16 cellular contexts compared by ENCODE assay signal in the genomic region with DNA sequence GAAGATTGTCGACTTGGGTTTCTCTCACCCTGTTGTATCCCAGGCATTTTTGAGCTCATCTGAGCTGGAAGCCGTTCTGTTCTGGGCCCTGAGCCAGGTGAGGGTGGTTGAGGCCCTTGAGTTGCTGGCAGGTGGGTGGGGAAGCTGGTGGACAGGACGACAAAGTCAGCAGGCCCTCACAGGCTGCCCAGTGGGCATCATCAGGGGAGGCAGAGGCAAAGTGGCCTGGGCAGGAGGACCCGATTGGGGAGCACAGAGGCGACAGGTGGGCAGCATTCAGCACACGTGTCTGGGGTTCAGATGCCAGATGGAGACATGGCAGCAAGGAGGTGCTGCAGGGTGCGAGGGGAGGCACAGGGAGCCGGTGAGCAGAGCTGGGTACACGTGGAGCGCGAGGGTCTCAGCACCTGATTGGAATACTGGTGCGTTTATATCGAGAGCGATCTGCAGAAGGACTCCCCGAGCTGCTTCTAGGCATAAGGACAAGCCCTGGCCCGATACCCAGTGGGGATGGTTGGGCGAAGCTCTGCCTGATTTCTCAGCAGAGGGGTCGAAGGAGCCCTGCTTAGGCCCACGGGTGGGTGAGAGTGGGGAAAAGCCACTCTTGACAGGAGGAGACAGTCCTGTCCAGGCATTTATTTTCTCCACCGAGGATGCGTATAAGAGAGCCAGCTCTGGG. TPM values are rescaled to one million over a fixed set of nuclear protein-coding genes. Genes with fewer than 3 reads are reported as not detected.
DNase-seq lines count a peak whose midpoint lies in the region; ATAC-seq lines count a peak whose summit lies in the region.
"Had no signal": no experiment of that assay in that cellular context is flagged by ENCODE, and none has a peak within 500 bp of the region (broad histone marks: within the 10 kb centered on the region; RNA-seq: fewer than 3 reads in every experiment).

No MANE protein-coding gene starts in this region.

- H3K27me3 Mint-ChIP-seq in activated T-cell treated with anti-CD3 and anti-CD28 coated beads, Interleukin-2, amount 50 U/mL, for 72 hours (ENCODE audit: low read depth): no peaks in the 10 kb centered on the region
- H3K27me3 Mint-ChIP-seq in activated T-helper 17 cell treated with anti-CD3 and anti-CD28 coated beads, Interleukin-2, amount 50 U/mL, for 72 hours: no peaks in the 10 kb centered on the region
- H3K27me3 Mint-ChIP-seq in activated naive CD8-positive, alpha-beta T cell treated with anti-CD3 and anti-CD28 coated beads for 36 hours: no peaks in the 10 kb centered on the region
- H3K27me3 Mint-ChIP-seq: activated naive CD8-positive, alpha-beta T cell treated with anti-CD3 and anti-CD28 coated beads, Interleukin-2, amount 10 ng/mL, durations not matched to agents 7 days and 5 days; naive B cell; type B pancreatic cell had no signal

- no peak for ATAC-seq in activated T-cell treated with anti-CD3 and anti-CD28 coated beads, Interleukin-2, amount 50 U/mL, for 72 hours (replicated peaks in 1 of 2)
- no peak for ATAC-seq in activated T-helper 17 cell treated with anti-CD3 and anti-CD28 coated beads, Interleukin-2, amount 50 U/mL, for 72 hours (replicated peaks)
- ATAC-seq in stimulated activated effector memory CD8-positive, alpha-beta T cell treated with anti-CD3 and anti-CD28 coated beads, Interleukin-12 subunit alpha, Interleukin-12 subunit beta, amount 100 ng/mL, for 72 hours: no peak
- ATAC-seq in HG03521 (IDR thresholded peaks at IDR 0.05; ENCODE audit: unreplicated experiment): no peak
- ATAC-seq: right cardiac atrium had no signal

- peaks cover 12% of the 10 kb centered on the region for H3K4me1 Mint-ChIP-seq in activated T-cell treated with anti-CD3 and anti-CD28 coated beads, Interleukin-2, amount 50 U/mL, for 72 hours (ENCODE audit: low read depth)
- peaks cover 2% of the 10 kb centered on the region for H3K4me1 Mint-ChIP-seq in activated T-helper 17 cell treated with anti-CD3 and anti-CD28 coated beads, Interleukin-2, amount 50 U/mL, for 72 hours
- peaks cover 7% of the 10 kb centered on the region for H3K4me1 Mint-ChIP-seq in stimulated activated effector memory CD8-positive, alpha-beta T cell treated with anti-CD3 and anti-CD28 coated beads, Interleukin-12 subunit alpha, Interleukin-12 subunit beta, amount 100 ng/mL, for 72 hours
- H3K4me1 Mint-ChIP-seq in activated naive CD8-positive, alpha-beta T cell treated with anti-CD3 and anti-CD28 coated beads for 36 hours: peaks cover 16% of the 10 kb centered on the region

- peaks cover 12 to 34% of the 10 kb centered on the region in 2 donors for H3K36me3 Mint-ChIP-seq in activated T-cell treated with anti-CD3 and anti-CD28 coated beads, Interleukin-2, amount 50 U/mL, for 72 hours (ENCODE audit: insufficient read depth in 2 of 2)
- peaks cover 98% of the 10 kb centered on the region for H3K36me3 Mint-ChIP-seq in activated T-helper 17 cell treated with anti-CD3 and anti-CD28 coated beads, Interleukin-2, amount 50 U/mL, for 72 hours (ENCODE audit: low read depth)
- peaks cover 100% of the 10 kb centered on the region for H3K36me3 Mint-ChIP-seq in stimulated activated effector memory CD8-positive, alpha-beta T cell treated with anti-CD3 and anti-CD28 coated beads, Interleukin-12 subunit alpha, Interleukin-12 subunit beta, amount 100 ng/mL, for 72 hours
- H3K36me3 Mint-ChIP-seq in activated naive CD8-positive, alpha-beta T cell treated with anti-CD3 and anti-CD28 coated beads for 36 hours: peaks cover 33% of the 10 kb centered on the region
- H3K36me3 Mint-ChIP-seq: type B pancreatic cell had no signal

- DNase-seq in activated T-cell treated with anti-CD3 and anti-CD28 coated beads, Interleukin-2, amount 50 U/mL, for 72 hours: no peak
- no peak for DNase-seq in activated T-cell treated with anti-CD3 and anti-CD28 coated beads, Interleukin-2, amount 50 U/mL, for 1 hour
- DNase-seq in DMS79 treated with DMSO at 0.1 percent for 48 hours (lab: John Stamatoyannopoulos, UW): peak; percentile 40
- DNase-seq in stimulated activated effector memory CD8-positive, alpha-beta T cell treated with anti-CD3 and anti-CD28 coated beads, Interleukin-12 subunit alpha, Interleukin-12 subunit beta, amount 100 ng/mL, for 72 hours (ENCODE audit: low spot score in 2 of 2): no peak
- DNase-seq in activated naive CD8-positive, alpha-beta T cell treated with anti-CD3 and anti-CD28 coated beads for 36 hours: no peak
- DNase-seq: DND-41; GM23248; naive B cell; NCI-H774; right cardiac atrium; stimulated activated CD4-positive, alpha-beta T cell treated with anti-CD3 and anti-CD28 coated beads, Interleukin-2, amount 100 ng/mL, for 48 hours had no signal

- H3K4me3 Mint-ChIP-seq in activated T-cell treated with anti-CD3 and anti-CD28 coated beads, Interleukin-2, amount 50 U/mL, for 72 hours: no peak overlapping the region
- H3K4me3 Mint-ChIP-seq in activated T-helper 17 cell treated with anti-CD3 and anti-CD28 coated beads, Interleukin-2, amount 50 U/mL, for 72 hours: no peak overlapping the region
- H3K4me3 Mint-ChIP-seq in stimulated activated effector memory CD8-positive, alpha-beta T cell treated with anti-CD3 and anti-CD28 coated beads, Interleukin-12 subunit alpha, Interleukin-12 subunit beta, amount 100 ng/mL, for 72 hours: no peak overlapping the region
- no peak overlapping the region for H3K4me3 Mint-ChIP-seq in activated naive CD8-positive, alpha-beta T cell treated with anti-CD3 and anti-CD28 coated beads for 36 hours
- H3K4me3 Mint-ChIP-seq: activated naive CD8-positive, alpha-beta T cell treated with anti-CD3 and anti-CD28 coated beads, Interleukin-2, amount 10 ng/mL, durations not matched to agents 7 days and 5 days; naive B cell; type B pancreatic cell had no signal

- peak overlapping the region; percentile 75 for H3K27ac Mint-ChIP-seq in activated T-cell treated with anti-CD3 and anti-CD28 coated beads, Interleukin-2, amount 50 U/mL, for 72 hours
- peak overlapping the region; percentile 78 for H3K27ac Mint-ChIP-seq in activated T-helper 17 cell treated with anti-CD3 and anti-CD28 coated beads, Interleukin-2, amount 50 U/mL, for 72 hours
- H3K27ac Mint-ChIP-seq in stimulated activated effector memory CD8-positive, alpha-beta T cell treated with anti-CD3 and anti-CD28 coated beads, Interleukin-12 subunit alpha, Interleukin-12 subunit beta, amount 100 ng/mL, for 72 hours: peak overlapping the region; percentile 78
- H3K27ac Mint-ChIP-seq in activated naive CD8-positive, alpha-beta T cell treated with anti-CD3 and anti-CD28 coated beads for 36 hours: no peak overlapping the region
- H3K27ac Mint-ChIP-seq: type B pancreatic cell had no signal

- H3K9me3 Mint-ChIP-seq in activated T-cell treated with anti-CD3 and anti-CD28 coated beads, Interleukin-2, amount 50 U/mL, for 72 hours: no peaks in the 10 kb centered on the region
- H3K9me3 Mint-ChIP-seq in activated T-helper 17 cell treated with anti-CD3 and anti-CD28 coated beads, Interleukin-2, amount 50 U/mL, for 72 hours: no peaks in the 10 kb centered on the region
- H3K9me3 Mint-ChIP-seq in stimulated activated effector memory CD8-positive, alpha-beta T cell treated with anti-CD3 and anti-CD28 coated beads, Interleukin-12 subunit alpha, Interleukin-12 subunit beta, amount 100 ng/mL, for 72 hours: no peaks in the 10 kb centered on the region
- H3K9me3 Mint-ChIP-seq in activated naive CD8-positive, alpha-beta T cell treated with anti-CD3 and anti-CD28 coated beads for 36 hours: no peaks in the 10 kb centered on the region
- H3K9me3 Mint-ChIP-seq: activated naive CD8-positive, alpha-beta T cell treated with anti-CD3 and anti-CD28 coated beads, Interleukin-2, amount 10 ng/mL, durations not matched to agents 7 days and 5 days; naive B cell; type B pancreatic cell had no signal

RNA-seq across cellular contexts. Expression of a gene that starts 49.0 kb away (rescaled TPM):
- 10 to 100 TPM; 53.1 to 56.8 TPM for total RNA-seq in activated T-cell treated with anti-CD3 and anti-CD28 coated beads, Interleukin-2, amount 50 U/mL, for 72 hours
- 10 to 100 TPM; 45.4 to 68.4 TPM for total RNA-seq in activated T-helper 17 cell treated with anti-CD3 and anti-CD28 coated beads, Interleukin-2, amount 50 U/mL, for 72 hours
- total RNA-seq in activated naive CD8-positive, alpha-beta T cell treated with anti-CD3 and anti-CD28 coated beads for 36 hours: 10 to 100 TPM; 27.1 to 28.8 TPM
- total RNA-seq: cardiac muscle cell had no signal
